In the genomic region with DNA sequence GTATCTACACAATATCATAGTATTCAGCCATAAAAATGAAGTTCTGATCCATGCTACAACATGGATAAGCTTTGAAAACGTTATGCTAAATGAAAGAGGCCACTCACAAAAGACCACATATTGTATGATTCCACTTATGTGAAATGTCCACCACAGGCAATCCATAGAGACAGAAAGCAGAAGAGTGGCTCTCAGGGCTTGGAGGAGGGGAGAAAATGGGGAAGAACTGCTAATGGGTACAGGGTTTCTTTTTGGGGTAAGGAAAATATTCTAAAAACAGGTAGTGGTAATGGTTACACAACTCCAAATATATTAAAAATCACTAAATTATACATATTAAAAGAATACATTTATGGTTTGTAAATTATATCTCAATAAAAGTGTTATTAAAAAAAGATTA, we compare ENCODE assay signal across 14 cellular contexts. TPM values are rescaled to one million over a fixed set of nuclear protein-coding genes. Genes with fewer than 3 reads are reported as not detected.
"Had no signal": no experiment of that assay in that cellular context is flagged by ENCODE, and none has a peak within 500 bp of the region (broad histone marks: within the 10 kb centered on the region; RNA-seq: fewer than 3 reads in every experiment).

No MANE protein-coding gene starts in this region.

- ATAC-seq: left lobe of liver; naive thymus-derived CD4-positive, alpha-beta T cell; pancreas; stimulated activated effector memory CD8-positive, alpha-beta T cell treated with anti-CD3 and anti-CD28 coated beads, Interleukin-12 subunit alpha, Interleukin-12 subunit beta, amount 100 ng/mL, for 72 hours had no signal

- H2AFZ ChIP-seq: hepatocyte had no signal

- H3K36me3 ChIP-seq: cardiac muscle cell, esophagus muscularis mucosa, thoracic aorta had no signal

- DNase-seq: activated naive CD4-positive, alpha-beta T cell treated with anti-CD3 and anti-CD28 coated beads for 36 hours; activated T-cell treated with anti-CD3 and anti-CD28 coated beads for 4 hours; islet precursor cell; naive thymus-derived CD4-positive, alpha-beta T cell; pancreas had no signal

- H3K79me2 ChIP-seq: hepatocyte had no signal

- H3K27ac Mint-ChIP-seq: activated naive CD4-positive, alpha-beta T cell treated with anti-CD3 and anti-CD28 coated beads for 36 hours; stimulated activated effector memory CD8-positive, alpha-beta T cell treated with anti-CD3 and anti-CD28 coated beads, Interleukin-12 subunit alpha, Interleukin-12 subunit beta, amount 100 ng/mL, for 72 hours; T-helper 2 cell treated with Interferon-gamma antibody and Interleukin-4, amounts not matched to agents 5 μg/mL and 100 μg/mL, for 36 hours had no signal

- H3K36me3 Mint-ChIP-seq: naive thymus-derived CD4-positive, alpha-beta T cell; stimulated activated effector memory CD8-positive, alpha-beta T cell treated with anti-CD3 and anti-CD28 coated beads, Interleukin-12 subunit alpha, Interleukin-12 subunit beta, amount 100 ng/mL, for 72 hours had no signal

- H3K4me3 Mint-ChIP-seq: activated naive CD4-positive, alpha-beta T cell treated with anti-CD3 and anti-CD28 coated beads for 36 hours; naive thymus-derived CD4-positive, alpha-beta T cell; stimulated activated effector memory CD8-positive, alpha-beta T cell treated with anti-CD3 and anti-CD28 coated beads, Interleukin-12 subunit alpha, Interleukin-12 subunit beta, amount 100 ng/mL, for 72 hours; T-helper 2 cell treated with Interferon-gamma antibody and Interleukin-4, amounts not matched to agents 5 μg/mL and 100 μg/mL, for 36 hours had no signal

- H3K27ac ChIP-seq: cardiac muscle cell, esophagus muscularis mucosa, pancreas, thoracic aorta had no signal

- H3K9me3 ChIP-seq: esophagus muscularis mucosa, pancreas, thoracic aorta had no signal

- H3K9me3 Mint-ChIP-seq: activated naive CD4-positive, alpha-beta T cell treated with anti-CD3 and anti-CD28 coated beads for 36 hours; stimulated activated effector memory CD8-positive, alpha-beta T cell treated with anti-CD3 and anti-CD28 coated beads, Interleukin-12 subunit alpha, Interleukin-12 subunit beta, amount 100 ng/mL, for 72 hours; T-helper 2 cell treated with Interferon-gamma antibody and Interleukin-4, amounts not matched to agents 5 μg/mL and 100 μg/mL, for 36 hours had no signal

- H3K4me2 ChIP-seq: hepatocyte had no signal

- H3K4me3 ChIP-seq: cardiac muscle cell, esophagus muscularis mucosa, hepatocyte, pancreas, thoracic aorta had no signal

- H3K27me3 ChIP-seq: cardiac muscle cell, esophagus muscularis mucosa, hepatocyte, pancreas had no signal

RNA-seq across cellular contexts. Expression of a gene that starts 16.5 kb away (rescaled TPM):
- total RNA-seq: glomerular endothelial cell had no signal
- polyA plus RNA-seq: cardiac muscle cell had no signal

RNA-seq across cellular contexts. Expression of a gene that starts 25.1 kb away (rescaled TPM):
- polyA plus RNA-seq: naive thymus-derived CD4-positive, alpha-beta T cell had no signal

RNA-seq across cellular contexts. Expression of a gene that starts 48.4 kb away (rescaled TPM):
- total RNA-seq: activated naive CD4-positive, alpha-beta T cell treated with anti-CD3 and anti-CD28 coated beads for 36 hours; glomerular endothelial cell; mononuclear cell; naive thymus-derived CD4-positive, alpha-beta T cell had no signal
